24 cellular contexts compared by ENCODE assay signal in genomic region chr1:192008281-192008825, GRCh38.
"Had no signal": no experiment of that assay in that cellular context is flagged by ENCODE, and none has a peak within 500 bp of the region (broad histone marks: within the 10 kb centered on the region; RNA-seq: fewer than 3 reads in every experiment).

No MANE protein-coding gene starts in this region.

- H3K4me1 ChIP-seq: pancreas, psoas muscle, right lobe of liver, sigmoid colon, stomach, thyroid gland, tibial nerve, upper lobe of left lung, vagina had no signal

- H3K36me3 ChIP-seq: neutrophil, pancreas, right lobe of liver, sigmoid colon, stomach, thoracic aorta, thyroid gland, tibial nerve, upper lobe of left lung, vagina had no signal

- H3K27me3 ChIP-seq: neutrophil, pancreas, right lobe of liver, sigmoid colon, stomach, thyroid gland, tibial nerve, upper lobe of left lung, vagina had no signal

- H3K27ac ChIP-seq: neutrophil, pancreas, psoas muscle, right lobe of liver, sigmoid colon, stomach, thoracic aorta, thyroid gland, tibial nerve, upper lobe of left lung, vagina had no signal

- H3K9me3 ChIP-seq: neutrophil, pancreas, psoas muscle, right lobe of liver, sigmoid colon, stomach, thoracic aorta, thyroid gland, tibial nerve, vagina had no signal

- FAIRE-seq: pancreas, small intestine, urothelium cell line had no signal

- H3K4me3 ChIP-seq: pancreas, psoas muscle, right lobe of liver, sigmoid colon, stomach, thoracic aorta, thyroid gland, tibial nerve, upper lobe of left lung, vagina had no signal

- DNase-seq: natural killer cell; nucleus accumbens; pancreas; posterior cingulate gyrus; psoas muscle; right cardiac atrium; right lobe of liver; sigmoid colon; small intestine; stimulated activated CD4-positive, alpha-beta T cell treated with anti-CD3 and anti-CD28 coated beads, Interleukin-15, amount 100 ng/mL, for 24 hours; stimulated activated CD4-positive, alpha-beta T cell treated with anti-CD3 and anti-CD28 coated beads, Interleukin-2, amount 100 ng/mL, for 24 hours; stimulated activated CD4-positive, alpha-beta T cell treated with anti-CD3 and anti-CD28 coated beads, Interleukin-2, amount 100 ng/mL, for 48 hours; stimulated activated CD4-positive, alpha-beta T cell treated with anti-CD3 and anti-CD28 coated beads, Interleukin-4, amount 100 ng/mL, for 24 hours; stimulated activated naive B cell treated with anti-CD40 and anti-IgM and Interleukin-4, amounts not matched to agents 10 μg/mL and 1 μg/mL and 100 μg/mL, for 72 hours; stimulated activated naive CD4-positive, alpha-beta T cell treated with Interleukin-2 at 50 U/mL for 16 hours; stomach; thyroid gland; trophoblast cell; upper lobe of left lung had no signal
